In genomic region chr3:23859012-23859743, GRCh38 we compare ENCODE assay signal across 11 cellular contexts. TPM values are rescaled to one million over a fixed set of nuclear protein-coding genes. Genes with fewer than 3 reads are reported as not detected.
DNase-seq lines count a peak whose midpoint lies in the region; ATAC-seq, FAIRE-seq and TF ChIP-seq lines count a peak whose summit lies in the region.
"Had no signal": no experiment of that assay in that cellular context is flagged by ENCODE, and none has a peak within 500 bp of the region (broad histone marks: within the 10 kb centered on the region; RNA-seq: fewer than 3 reads in every experiment).

No MANE protein-coding gene starts in this region.

- peak; percentile 15 for FAIRE-seq in endothelial cell of umbilical vein (lab: Jason Lieb, UNC)

- peaks cover 12% of the 10 kb centered on the region for H3K4me1 ChIP-seq in CD8-positive, alpha-beta memory T cell (ENCODE audit: insufficient read depth, low read length)
- peaks cover 26% of the 10 kb centered on the region for H3K4me1 ChIP-seq in endothelial cell of umbilical vein (ENCODE audit: control insufficient read depth, extremely low read depth, insufficient read depth, low read length)
- H3K4me1 ChIP-seq: HAP-1 had no signal

- H3K27ac ChIP-seq in CD8-positive, alpha-beta memory T cell (ENCODE audit: low read depth, low read length) = no peak overlapping the region
- H3K27ac ChIP-seq in endothelial cell of umbilical vein (ENCODE audit: insufficient read depth, low read depth, low read length) = no peak overlapping the region
- H3K27ac ChIP-seq: tibial artery had no signal

- H2AFZ ChIP-seq in endothelial cell of umbilical vein (ENCODE audit: low read depth, low read length) = no peak overlapping the region

- H3K27me3 Mint-ChIP-seq in CD8-positive, alpha-beta memory T cell = peaks cover 0 to 2% of the 10 kb centered on the region in 2 donors
- no peaks in the 10 kb centered on the region for H3K27me3 Mint-ChIP-seq in nephron (ENCODE audit: low read depth)
- no peaks in the 10 kb centered on the region for H3K27me3 Mint-ChIP-seq in mesothelial cell of epicardium (ENCODE audit: low read depth)

- H3K9ac ChIP-seq in endothelial cell of umbilical vein (replicated peaks; ENCODE audit: extremely low read depth, insufficient read depth, low read length) = no peak overlapping the region

- DNase-seq in CD8-positive, alpha-beta memory T cell = no peak
- DNase-seq in M059J (ENCODE audit: low read depth) (peak; percentile 80), endothelial cell of umbilical vein (ENCODE audit: low read depth, low spot score) (peak; percentile 56), mesothelial cell of epicardium (ENCODE audit: low spot score in 2 of 2, unreplicated experiment in 2 of 2) (no peak), T-helper 2 cell (no peak)
- DNase-seq in activated CD4-positive, CD25-positive, alpha-beta regulatory T cell treated with anti-CD3 and anti-CD28 coated beads, Interleukin-2, amount 50 U/mL, for 72 hours = no peak
- DNase-seq: activated effector memory CD4-positive, alpha-beta T cell treated with anti-CD3 and anti-CD28 coated beads, Interleukin-2, amount 50 U/mL, for 16 hours had no signal

- no peak for TF ChIP-seq POLR2A in endothelial cell of umbilical vein (IDR thresholded peaks at IDR 0.05; ENCODE audit: low read depth, low read length)

- no peaks in the 10 kb centered on the region for H3K9me1 ChIP-seq in endothelial cell of umbilical vein (replicated peaks; ENCODE audit: control insufficient read depth, extremely low read depth, insufficient read depth, low read length)

- peaks cover 0 to 16% (median 10%) of the 10 kb centered on the region in 3 donors for H3K36me3 Mint-ChIP-seq in CD8-positive, alpha-beta memory T cell
- peaks cover 27% of the 10 kb centered on the region for H3K36me3 Mint-ChIP-seq in nephron (ENCODE audit: low read depth)
- peaks cover 16% of the 10 kb centered on the region for H3K36me3 Mint-ChIP-seq in mesothelial cell of epicardium

- CTCF ChIA-PET in CD8-positive, alpha-beta memory T cell (lab: Charles Lee) = no interaction called here
- CTCF ChIA-PET in endothelial cell of umbilical vein (lab: Charles Lee) = interaction anchor here (0.9 to 1.9 kb wide), 8 partner anchors 13 to 67 kb away, joined by 3 to 13 read pairs (median 3); no protein-coding TSS in a partner anchor

- H3K4me3 ChIP-seq in CD8-positive, alpha-beta memory T cell (ENCODE audit: low read length) = no peak overlapping the region
- no peak overlapping the region for H3K4me3 ChIP-seq in endothelial cell of umbilical vein (replicated peaks in 1 of 3; ENCODE audit: insufficient read depth in 1 of 3, low read depth in 1 of 3, low read length in 3 of 3)
- H3K4me3 ChIP-seq: HAP-1, tibial artery had no signal

- intact Hi-C loops in endothelial cell of umbilical vein (cut with micrococcal nuclease) = no loop called here

- ATAC-seq in GM19397 (IDR thresholded peaks at IDR 0.05; ENCODE audit: unreplicated experiment) = no peak

- no peak for TF ChIP-seq CTCF in endothelial cell of umbilical vein (IDR thresholded peaks at IDR 0.05; ENCODE audit: extremely low read depth in 1 of 2, insufficient read depth in 1 of 2, low read depth in 1 of 2, low read length in 2 of 2)
- no peak for TF ChIP-seq CTCF in nephron (IDR thresholded peaks at IDR 0.05; ENCODE audit: unreplicated experiment in 3 of 3)
- no peak for TF ChIP-seq CTCF in mesothelial cell of epicardium (IDR thresholded peaks at IDR 0.05; ENCODE audit: unreplicated experiment)

- no peaks in the 10 kb centered on the region for H3K27me3 ChIP-seq in CD8-positive, alpha-beta memory T cell (ENCODE audit: insufficient read depth, low read length, poor library complexity, severe bottlenecking)
- H3K27me3 ChIP-seq in endothelial cell of umbilical vein (ENCODE audit: control insufficient read depth in 2 of 2, insufficient read depth in 2 of 2, low read length in 2 of 2) = no peaks in the 10 kb centered on the region
- H3K27me3 ChIP-seq: tibial artery had no signal

- dilution Hi-C loops in endothelial cell of umbilical vein (cut with MboI; ENCODE audit: extremely low pct_ligation_motif_present, low sequenced_read_pairs) = no loop called here

- H4K20me1 ChIP-seq in endothelial cell of umbilical vein (replicated peaks; ENCODE audit: control insufficient read depth, extremely low read depth, insufficient read depth, low read length) = peaks cover 2% of the 10 kb centered on the region

- POLR2A ChIA-PET in CD8-positive, alpha-beta memory T cell (lab: Charles Lee) = no interaction called here
- POLR2A ChIA-PET in endothelial cell of umbilical vein (lab: Charles Lee) = interaction anchor here (1.2 kb wide), 1 partner anchor 58 kb away, joined by 3 read pairs; the partner anchor contains the start of genes NKIRAS1 and RPL15

- H3K27ac Mint-ChIP-seq in CD8-positive, alpha-beta memory T cell = peak overlapping the region in 7 of 8 donors; percentile 4 to 81 (median 34)
- H3K27ac Mint-ChIP-seq in nephron (peak overlapping the region; percentile 0 to 13 (median 4)), mesothelial cell of epicardium (no peak overlapping the region)

- H3K4me1 Mint-ChIP-seq in CD8-positive, alpha-beta memory T cell = peaks cover 57 to 75% (median 70%) of the 10 kb centered on the region in 3 donors
- H3K4me1 Mint-ChIP-seq in nephron = peaks cover 42% of the 10 kb centered on the region
- H3K4me1 Mint-ChIP-seq in mesothelial cell of epicardium = peaks cover 16% of the 10 kb centered on the region

- peak overlapping the region in 5 of 7 donors; percentile 3 to 50 (median 37) for H3K4me3 Mint-ChIP-seq in CD8-positive, alpha-beta memory T cell
- H3K4me3 Mint-ChIP-seq in nephron = no peak overlapping the region
- no peak overlapping the region for H3K4me3 Mint-ChIP-seq in mesothelial cell of epicardium

- H3K79me2 ChIP-seq in endothelial cell of umbilical vein (ENCODE audit: control insufficient read depth, insufficient read depth, low read length) = peaks cover 64% of the 10 kb centered on the region

- H3K36me3 ChIP-seq in CD8-positive, alpha-beta memory T cell (ENCODE audit: insufficient read depth, low read length) = no peaks in the 10 kb centered on the region
- H3K36me3 ChIP-seq in endothelial cell of umbilical vein (ENCODE audit: control insufficient read depth in 2 of 2, extremely low read depth in 1 of 2, insufficient read depth in 2 of 2, low read length in 2 of 2) = no peaks in the 10 kb centered on the region
- H3K36me3 ChIP-seq: HAP-1 had no signal

- no peaks in the 10 kb centered on the region for H3K9me3 Mint-ChIP-seq in CD8-positive, alpha-beta memory T cell
- H3K9me3 Mint-ChIP-seq in nephron (no peaks in the 10 kb centered on the region), mesothelial cell of epicardium (peaks cover 8% of the 10 kb centered on the region)

- BruUV-seq in endothelial cell of umbilical vein (replicated peaks; lab: Mats Ljungman, UMichigan) = no TSS peak

- no peak overlapping the region for H3K4me2 ChIP-seq in endothelial cell of umbilical vein (ENCODE audit: insufficient read depth, low read length)

- H3K9me3 ChIP-seq in CD8-positive, alpha-beta memory T cell (ENCODE audit: low read length) = no peaks in the 10 kb centered on the region
- H3K9me3 ChIP-seq in endothelial cell of umbilical vein (replicated peaks; ENCODE audit: control insufficient read depth, insufficient read depth, low read length) = no peaks in the 10 kb centered on the region
- H3K9me3 ChIP-seq: HAP-1, tibial artery had no signal

RNA-seq across cellular contexts. Expression of gene UBE2E1, which starts 53.4 kb away (rescaled TPM):
- total RNA-seq in CD8-positive, alpha-beta memory T cell = 10 to 100 TPM; 50.1 to 50.7 TPM
- polyA plus RNA-seq in CD8-positive, alpha-beta memory T cell = 8.1 TPM
- 99.0 and 107 TPM in 2 replicates for total RNA-seq in M059J (2014; rRNA removed; shearing (Covaris generic))
- total RNA-seq in endothelial cell of umbilical vein (114 TPM in 2 replicates), mesothelial cell of epicardium (89.9 to 93.3 TPM (median 90.4 TPM) in 3 replicates)
- polyA plus RNA-seq in endothelial cell of umbilical vein = 54.7 and 72.7 TPM in 2 replicates
- polyA plus RNA-seq in endothelial cell of umbilical vein (2011; cell fraction: cytosol; rRNA removed) = 85.2 and 94.6 TPM in 2 replicates
- 81.5 and 97.3 TPM in 2 replicates for polyA plus RNA-seq in endothelial cell of umbilical vein (2011; cell fraction: nucleus; rRNA removed)
- 104 and 137 TPM in 2 replicates for polyA plus RNA-seq in endothelial cell of umbilical vein (2012)
- polyA minus RNA-seq in endothelial cell of umbilical vein = 65.2 and 77.5 TPM in 2 replicates
- polyA minus RNA-seq in endothelial cell of umbilical vein (2011; cell fraction: cytosol; rRNA and poly(A)+ RNA removed) = 18.4 TPM
- polyA minus RNA-seq in endothelial cell of umbilical vein (2011; cell fraction: nucleus; rRNA and poly(A)+ RNA removed) = 61.3 and 72.7 TPM in 2 replicates

RNA-seq across cellular contexts. Expression of gene NKIRAS1, which starts 57.6 kb away (rescaled TPM):
- total RNA-seq in CD8-positive, alpha-beta memory T cell = 1 to 10 TPM; 6.1 to 7.2 TPM
- 5.3 TPM for polyA plus RNA-seq in CD8-positive, alpha-beta memory T cell
- 8.8 and 11.9 TPM in 2 replicates for total RNA-seq in M059J (2014; rRNA removed; shearing (Covaris generic))
- total RNA-seq in endothelial cell of umbilical vein (2.8 and 2.9 TPM in 2 replicates), mesothelial cell of epicardium (8.0 to 8.7 TPM (median 8.1 TPM) in 3 replicates)
- 1.5 and 2.2 TPM in 2 replicates for polyA plus RNA-seq in endothelial cell of umbilical vein
- 2.0 and 2.5 TPM in 2 replicates for polyA plus RNA-seq in endothelial cell of umbilical vein (2011; cell fraction: cytosol; rRNA removed)
- 2.1 and 3.3 TPM in 2 replicates for polyA plus RNA-seq in endothelial cell of umbilical vein (2011; cell fraction: nucleus; rRNA removed)
- polyA plus RNA-seq in endothelial cell of umbilical vein (2012) = 3.5 and 3.8 TPM in 2 replicates
- polyA minus RNA-seq in endothelial cell of umbilical vein = 1.8 TPM in 2 replicates
- polyA minus RNA-seq in endothelial cell of umbilical vein (2011; cell fraction: cytosol; rRNA and poly(A)+ RNA removed) = 3.3 TPM
- 2.9 and 3.0 TPM in 2 replicates for polyA minus RNA-seq in endothelial cell of umbilical vein (2011; cell fraction: nucleus; rRNA and poly(A)+ RNA removed)

RNA-seq across cellular contexts. Expression of gene RPL15, which starts 57.8 kb away (rescaled TPM):
- total RNA-seq in CD8-positive, alpha-beta memory T cell = 1,000 to 10,000 TPM; 2,200 to 2,237 TPM
- polyA plus RNA-seq in CD8-positive, alpha-beta memory T cell = 4,233 TPM
- total RNA-seq in M059J (2014; rRNA removed; shearing (Covaris generic)) = 1,600 and 2,297 TPM in 2 replicates
- 1,872 and 1,901 TPM in 2 replicates for total RNA-seq in endothelial cell of umbilical vein
- 5,377 and 5,777 TPM in 2 replicates for polyA plus RNA-seq in endothelial cell of umbilical vein
- 5,867 and 5,920 TPM in 2 replicates for polyA plus RNA-seq in endothelial cell of umbilical vein (2011; cell fraction: cytosol; rRNA removed)
- polyA plus RNA-seq in endothelial cell of umbilical vein (2011; cell fraction: nucleus; rRNA removed) = 1,424 and 1,737 TPM in 2 replicates
- 2,753 and 2,992 TPM in 2 replicates for polyA plus RNA-seq in endothelial cell of umbilical vein (2012)
- polyA minus RNA-seq in endothelial cell of umbilical vein = 1,603 and 1,650 TPM in 2 replicates
- polyA minus RNA-seq in endothelial cell of umbilical vein (2011; cell fraction: cytosol; rRNA and poly(A)+ RNA removed) = 1,144 TPM
- polyA minus RNA-seq in endothelial cell of umbilical vein (2011; cell fraction: nucleus; rRNA and poly(A)+ RNA removed) = 244 and 285 TPM in 2 replicates
- total RNA-seq in mesothelial cell of epicardium = 1,989 to 2,052 TPM (median 2,046 TPM) in 3 replicates

Comparison
In these comparisons a context has a peak if more than half of its experiments do, and no peak if none do; other contexts are left out.
1. DNase-seq: peak in M059J (single experiment) and endothelial cell of umbilical vein (single experiment); none in CD8-positive, alpha-beta memory T cell (0 of 5), mesothelial cell of epicardium (0 of 2), activated CD4-positive, CD25-positive, alpha-beta regulatory T cell treated with anti-CD3 and anti-CD28 coated beads, Interleukin-2, amount 50 U/mL, for 72 hours (single experiment) and T-helper 2 cell (0 of 5).
2. H3K4me3 Mint-ChIP-seq: peak in CD8-positive, alpha-beta memory T cell (5 of 7); none in nephron (0 of 3) and mesothelial cell of epicardium (single experiment).